Comparison of ENCODE assay signal across 19 cellular contexts in genomic region chr18:2707559-2708168, GRCh38.
"Had no signal": no experiment of that assay in that cellular context is flagged by ENCODE, and none has a peak within 500 bp of the region (broad histone marks: within the 10 kb centered on the region; RNA-seq: fewer than 3 reads in every experiment).

No MANE protein-coding gene starts in this region.

- H3K27me3 ChIP-seq: brain microvascular endothelial cell, thyroid gland had no signal

- DNase-seq: activated CD4-positive, alpha-beta T cell treated with anti-CD3 and anti-CD28 coated beads, Interleukin-2, amount 10 ng/mL, durations not matched to agents 7 days and 5 days; activated T-cell treated with anti-CD3 and anti-CD28 coated beads, Interleukin-2, amount 50 U/mL, for 24 hours; anterior cingulate cortex; brain microvascular endothelial cell; dermis blood vessel endothelial cell; effector memory CD8-positive, alpha-beta T cell; foreskin melanocyte; mesenchymal stem cell; natural killer cell; nucleus accumbens; posterior cingulate gyrus; retina; stimulated activated CD4-positive, alpha-beta T cell treated with anti-CD3 and anti-CD28 coated beads, Interleukin-15, amount 100 ng/mL, for 24 hours; stimulated activated CD4-positive, alpha-beta T cell treated with anti-CD3 and anti-CD28 coated beads, Interleukin-4, amount 100 ng/mL, for 1 hour; stimulated activated naive B cell treated with anti-CD40 and anti-IgM and Interleukin-4, amounts not matched to agents 10 μg/mL and 1 μg/mL and 100 μg/mL, for 72 hours; thyroid gland had no signal

- H3K4me1 ChIP-seq: thyroid gland had no signal

- H3K4me3 ChIP-seq: thyroid gland had no signal

- FAIRE-seq: TTC549, urothelium cell line had no signal

- H3K27ac ChIP-seq: brain microvascular endothelial cell, thyroid gland had no signal

- H3K9me3 ChIP-seq: thyroid gland had no signal

- ATAC-seq: activated naive CD4-positive, alpha-beta T cell treated with anti-CD3 and anti-CD28 coated beads, Interleukin-2, amount 50 U/mL, for 72 hours; effector memory CD8-positive, alpha-beta T cell; natural killer cell; stimulated activated naive B cell treated with anti-CD40 and anti-IgM and Interleukin-4, amounts not matched to agents 10 μg/mL and 1 μg/mL and 100 μg/mL, for 72 hours had no signal
